ENCODE assay signal across 8 cellular contexts in the genomic region with DNA sequence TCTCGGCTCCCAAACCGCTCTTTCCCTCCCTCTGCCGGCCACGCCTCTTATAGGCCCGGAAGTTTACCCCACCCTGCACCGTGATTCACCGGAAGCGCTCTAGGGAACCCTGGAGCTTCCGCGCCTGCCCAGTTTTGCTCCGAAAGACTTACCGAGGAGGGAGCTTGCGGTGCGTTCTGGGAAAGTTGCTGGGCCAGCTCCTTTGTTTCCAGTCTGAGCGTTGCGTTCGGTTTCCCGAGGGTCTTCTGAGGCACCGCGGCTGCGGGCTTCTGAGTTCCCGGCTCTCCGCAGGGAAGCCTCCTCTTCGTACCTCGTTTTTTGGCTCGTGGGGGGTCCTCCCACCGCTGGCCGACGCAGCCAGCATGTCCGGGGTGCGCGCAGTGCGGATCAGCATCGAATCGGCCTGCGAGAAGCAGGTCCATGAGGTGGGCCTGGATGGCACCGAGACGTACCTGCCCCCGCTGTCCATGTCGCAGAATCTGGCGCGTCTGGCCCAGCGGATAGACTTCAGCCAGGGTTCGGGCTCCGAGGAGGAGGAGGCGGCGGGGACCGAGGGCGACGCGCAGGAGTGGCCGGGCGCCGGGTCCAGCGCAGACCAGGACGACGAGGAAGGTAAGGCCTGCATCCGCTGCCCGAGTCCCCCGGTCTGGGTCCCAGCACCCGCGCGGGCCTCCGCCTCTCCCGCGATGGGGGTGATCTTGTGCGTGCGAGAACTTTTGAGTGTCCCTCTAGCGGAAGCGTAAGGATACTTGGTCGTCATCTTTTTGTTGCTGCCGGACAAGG. TPM values are rescaled to one million over a fixed set of nuclear protein-coding genes. Genes with fewer than 3 reads are reported as not detected.
DNase-seq lines count a peak whose midpoint lies in the region; ATAC-seq and TF ChIP-seq lines count a peak whose summit lies in the region.

MED17 (plus strand) TSS at position 131 of the 783 bp plus-strand sequence; CDS start at position 363, 232 bp downstream.

- in situ Hi-C loops in transverse colon (cut with MboI; ENCODE audit: low pct_ligation_motif_present in 1 of 4, low pct_unique_long_range_greater_than_20kb in 1 of 4, low sequenced_read_pairs in 3 of 4) = loop anchor here in 1 of 4 donors (25.0 kb wide), 1 partner anchor 703 kb away; the partner anchor contains the start of genes ANKRD49 and MRE11

- H3K27me3 ChIP-seq in adipocyte (replicated peaks; ENCODE audit: control insufficient read depth, insufficient read depth, low read length) (no peaks in the 10 kb centered on the region), trophoblast cell (ENCODE audit: insufficient read depth, low read length) (no peaks in the 10 kb centered on the region), transverse colon (no peaks in the 10 kb centered on the region)

- peak within 1 kb of the TSS; percentile 89 for H3K14ac ChIP-seq in trophoblast cell (ENCODE audit: low read length)

- peak; percentile 97 for ATAC-seq in HG02798 (IDR thresholded peaks at IDR 0.05; ENCODE audit: poor library complexity, unreplicated experiment)

- peak within 1 kb of the TSS; percentile 88 for H3K4me3 ChIP-seq in GM12875 (ENCODE audit: low read depth, low read length)
- peak within 1 kb of the TSS; percentile 87 for H3K4me3 ChIP-seq in adipocyte (ENCODE audit: low read length)
- H3K4me3 ChIP-seq in trophoblast cell (ENCODE audit: low read depth, low read length) = peak within 1 kb of the TSS; percentile 99
- H3K4me3 ChIP-seq in transverse colon = peak within 1 kb of the TSS; percentile 70 to 77 (median 73)

- peak within 1 kb of the TSS; percentile 90 for H2AK5ac ChIP-seq in trophoblast cell (ENCODE audit: low read length)

- H2BK12ac ChIP-seq in trophoblast cell (ENCODE audit: low read length) = no peak within 1 kb of the TSS

- H2AFZ ChIP-seq in trophoblast cell (ENCODE audit: insufficient read depth, low read length, poor library complexity) = peak within 1 kb of the TSS; percentile 72

- intact Hi-C loops in cardiac septum (cut with DNase I) = loop anchor here (2.0 to 10.0 kb wide), 2 partner anchors 44 to 120 kb away; partner anchors contain the start of genes C11orf54, CEP295 and TAF1D
- intact Hi-C loops in transverse colon (cut with DNase I; ENCODE audit: low total_unique reads) = no loop called here

- TF ChIP-seq EP300 in transverse colon (IDR thresholded peaks at IDR 0.05; ENCODE audit: low read depth) = no peak

- peak within 1 kb of the TSS; percentile 80 for H4K91ac ChIP-seq in trophoblast cell (ENCODE audit: low read depth, low read length)

- H3K4me2 ChIP-seq in trophoblast cell (ENCODE audit: low read length) = peak within 1 kb of the TSS; percentile 73

- no CpG with 5 or more reads among the region's 72 CpGs for WGBS in trophoblast cell (ENCODE audit: extremely low coverage, insufficient coverage, insufficient read length)
- WGBS in transverse colon (ENCODE audit: low coverage in 1 of 2), 2 donors = 0% methylated on average over 54 of the region's 72 CpGs; no CpG with 5 or more reads in 1 of the 2 donors

- peak; percentile 84 for TF ChIP-seq POLR2A in transverse colon (IDR thresholded peaks at IDR 0.05)

- H4K8ac ChIP-seq in trophoblast cell (ENCODE audit: low read depth, low read length) = peak within 1 kb of the TSS; percentile 93

- peak within 1 kb of the TSS; percentile 91 for H3K18ac ChIP-seq in trophoblast cell (ENCODE audit: low read length)

- no peaks in the 10 kb centered on the region for H3K9me3 ChIP-seq in adipocyte (ENCODE audit: control insufficient read depth, low read length)
- peaks cover 2% of the 10 kb centered on the region for H3K9me3 ChIP-seq in trophoblast cell (ENCODE audit: insufficient read depth, low read depth, low read length)
- H3K9me3 ChIP-seq in transverse colon = no peaks in the 10 kb centered on the region

- peak within 1 kb of the TSS; percentile 91 for H4K12ac ChIP-seq in trophoblast cell (ENCODE audit: low read depth, low read length)

- H3K9ac ChIP-seq in adipocyte (ENCODE audit: low read length) (peak within 1 kb of the TSS; percentile 99), trophoblast cell (ENCODE audit: low read length) (peak within 1 kb of the TSS; percentile 99)

- peak within 1 kb of the TSS; percentile 87 for H3K4ac ChIP-seq in trophoblast cell (ENCODE audit: low read depth, low read length)

- peak within 1 kb of the TSS; percentile 57 for H2BK5ac ChIP-seq in trophoblast cell (ENCODE audit: low read depth, low read length, poor library complexity)

- DNase-seq in NCI-H1417 treated with DMSO at 0.1 percent for 48 hours (lab: John Stamatoyannopoulos, UW) (peak; percentile 72), T follicular helper cell (ENCODE audit: low read depth) (peak; percentile 84), adipocyte (ENCODE audit: low read depth) (peak; percentile 98), cardiac septum (ENCODE audit: low spot score) (peak; percentile 97), trophoblast cell (peak; percentile 93 to 96), transverse colon (peak; percentile 94)

- peak within 1 kb of the TSS; percentile 73 for H2BK120ac ChIP-seq in trophoblast cell (ENCODE audit: insufficient read depth, low read length, poor library complexity)

- H3K79me2 ChIP-seq in trophoblast cell (ENCODE audit: control insufficient read depth, insufficient read depth, low read length, poor library complexity) = peaks cover 14% of the 10 kb centered on the region

- H3K23ac ChIP-seq in trophoblast cell (ENCODE audit: low read length) = peak within 1 kb of the TSS; percentile 19

- H3K4me1 ChIP-seq in adipocyte (ENCODE audit: control insufficient read depth, insufficient read depth, low read length) (peaks cover 26% of the 10 kb centered on the region), trophoblast cell (ENCODE audit: control insufficient read depth in 1 of 2, insufficient read depth in 2 of 2, low read length in 2 of 2) (peaks cover 3% of the 10 kb centered on the region in 2 experiments), transverse colon (peaks cover 19 to 33% (median 30%) of the 10 kb centered on the region in 4 donors)

- peak; percentile 50 for TF ChIP-seq CTCF in GM12875 (IDR thresholded peaks at IDR 0.05; ENCODE audit: borderline replicate concordance, insufficient read depth, low read depth, low read length)
- TF ChIP-seq CTCF in transverse colon (IDR thresholded peaks at IDR 0.05) = peak; percentile 37 to 60 (median 46)

- H3K27ac ChIP-seq in trophoblast cell (ENCODE audit: low read depth, low read length) (peak within 1 kb of the TSS; percentile 92), transverse colon (peak within 1 kb of the TSS; percentile 92 to 98 (median 96))

- H3K79me1 ChIP-seq in trophoblast cell (ENCODE audit: low read length) = peaks cover 7% of the 10 kb centered on the region

- H3K36me3 ChIP-seq in adipocyte (ENCODE audit: control insufficient read depth, insufficient read depth, low read length, severe bottlenecking) = peaks cover 16% of the 10 kb centered on the region
- H3K36me3 ChIP-seq in trophoblast cell (ENCODE audit: control insufficient read depth in 1 of 2, insufficient read depth in 2 of 2, low read length in 2 of 2) = peaks cover 0 to 5% of the 10 kb centered on the region in 2 experiments
- H3K36me3 ChIP-seq in transverse colon = peaks cover 0 to 12% (median 0%) of the 10 kb centered on the region in 4 donors

RNA-seq across cellular contexts. Expression of gene MED17, which starts in this region (rescaled TPM):
- total RNA-seq in cardiac septum (24.3 TPM), transverse colon (10 to 100 TPM; 17.1 to 29.1 (median 25.1) TPM)
- 22.5 and 23.6 TPM in 2 replicates for polyA plus RNA-seq in trophoblast cell (2013)

Comparison
In these comparisons a context has a peak if more than half of its experiments do, and no peak if none do; other contexts are left out.
1. Peak in every context shown above with its lines: DNase-seq, ATAC-seq, H3K4me3 ChIP-seq and H3K27ac ChIP-seq.